ENCODE assay signal across 1 cellular context in genomic region chr9:122219856-122220672, GRCh38.
TF ChIP-seq lines count a peak whose summit lies in the region.

No MANE protein-coding gene starts in this region.

TF ChIP-seq in WTC11, 78 proteins besides CTCF, POLR2A, EP300 and RAD21 (continued from another document):
- TF ChIP-seq, protein P1, sequence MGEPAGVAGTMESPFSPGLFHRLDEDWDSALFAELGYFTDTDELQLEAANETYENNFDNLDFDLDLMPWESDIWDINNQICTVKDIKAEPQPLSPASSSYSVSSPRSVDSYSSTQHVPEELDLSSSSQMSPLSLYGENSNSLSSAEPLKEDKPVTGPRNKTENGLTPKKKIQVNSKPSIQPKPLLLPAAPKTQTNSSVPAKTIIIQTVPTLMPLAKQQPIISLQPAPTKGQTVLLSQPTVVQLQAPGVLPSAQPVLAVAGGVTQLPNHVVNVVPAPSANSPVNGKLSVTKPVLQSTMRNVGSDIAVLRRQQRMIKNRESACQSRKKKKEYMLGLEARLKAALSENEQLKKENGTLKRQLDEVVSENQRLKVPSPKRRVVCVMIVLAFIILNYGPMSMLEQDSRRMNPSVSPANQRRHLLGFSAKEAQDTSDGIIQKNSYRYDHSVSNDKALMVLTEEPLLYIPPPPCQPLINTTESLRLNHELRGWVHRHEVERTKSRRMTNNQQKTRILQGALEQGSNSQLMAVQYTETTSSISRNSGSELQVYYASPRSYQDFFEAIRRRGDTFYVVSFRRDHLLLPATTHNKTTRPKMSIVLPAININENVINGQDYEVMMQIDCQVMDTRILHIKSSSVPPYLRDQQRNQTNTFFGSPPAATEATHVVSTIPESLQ (CRISPR knock-in tag; IDR thresholded peaks at IDR 0.05) = no peak
- TF ChIP-seq TCF7 (CRISPR knock-in tag; IDR thresholded peaks at IDR 0.05; ENCODE audit: low read depth) = no peak
- no peak for TF ChIP-seq MLX (CRISPR knock-in tag; IDR thresholded peaks at IDR 0.05)
- TF ChIP-seq, protein P2, sequence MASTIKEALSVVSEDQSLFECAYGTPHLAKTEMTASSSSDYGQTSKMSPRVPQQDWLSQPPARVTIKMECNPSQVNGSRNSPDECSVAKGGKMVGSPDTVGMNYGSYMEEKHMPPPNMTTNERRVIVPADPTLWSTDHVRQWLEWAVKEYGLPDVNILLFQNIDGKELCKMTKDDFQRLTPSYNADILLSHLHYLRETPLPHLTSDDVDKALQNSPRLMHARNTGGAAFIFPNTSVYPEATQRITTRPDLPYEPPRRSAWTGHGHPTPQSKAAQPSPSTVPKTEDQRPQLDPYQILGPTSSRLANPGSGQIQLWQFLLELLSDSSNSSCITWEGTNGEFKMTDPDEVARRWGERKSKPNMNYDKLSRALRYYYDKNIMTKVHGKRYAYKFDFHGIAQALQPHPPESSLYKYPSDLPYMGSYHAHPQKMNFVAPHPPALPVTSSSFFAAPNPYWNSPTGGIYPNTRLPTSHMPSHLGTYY (CRISPR knock-in tag; IDR thresholded peaks at IDR 0.05) = no peak
- no peak for TF ChIP-seq RORB (CRISPR knock-in tag; IDR thresholded peaks at IDR 0.05)
- TF ChIP-seq ZNF121 (CRISPR knock-in tag; IDR thresholded peaks at IDR 0.05) = no peak
- TF ChIP-seq CREB1 (CRISPR knock-in tag; IDR thresholded peaks at IDR 0.05) = no peak
- TF ChIP-seq PRRX2 (CRISPR knock-in tag; IDR thresholded peaks at IDR 0.05) = no peak
